3 cellular contexts compared by ENCODE assay signal in the genomic region with DNA sequence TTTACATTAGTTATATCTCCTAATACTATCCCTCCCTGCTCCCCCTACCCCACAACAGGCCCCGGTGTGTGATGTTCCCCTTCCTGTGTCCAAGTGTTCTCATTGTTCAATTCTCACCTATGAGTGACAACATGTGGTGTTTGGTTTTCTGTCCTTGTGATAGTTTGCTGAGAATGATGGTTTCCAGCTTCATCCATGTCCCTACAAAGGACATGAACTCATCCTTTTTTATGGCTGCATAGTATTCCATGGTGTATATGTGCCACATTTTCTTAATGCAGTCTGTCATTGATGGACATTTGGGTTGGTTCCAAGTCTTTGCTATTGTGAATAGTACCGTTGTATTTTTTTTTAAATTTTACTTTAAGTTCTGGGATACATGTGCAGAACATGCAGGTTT. TPM values are rescaled to one million over a fixed set of nuclear protein-coding genes. Genes with fewer than 3 reads are reported as not detected.
"Had no signal": no experiment of that assay in that cellular context is flagged by ENCODE, and none has a peak within 500 bp of the region (broad histone marks: within the 10 kb centered on the region; RNA-seq: fewer than 3 reads in every experiment).

No MANE protein-coding gene starts in this region.

RNA-seq across cellular contexts. Expression of a gene that starts 42.7 kb away (rescaled TPM):
- total RNA-seq: naive thymus-derived CD8-positive, alpha-beta T cell; natural killer cell; natural killer cell treated with Interleukin-12 subunit alpha and Interleukin-12 subunit beta and Interleukin-15 and Interleukin-18, amount 100 ng/mL, for 72 hours had no signal
